ENCODE assay signal across 1 cellular context in the genomic region with DNA sequence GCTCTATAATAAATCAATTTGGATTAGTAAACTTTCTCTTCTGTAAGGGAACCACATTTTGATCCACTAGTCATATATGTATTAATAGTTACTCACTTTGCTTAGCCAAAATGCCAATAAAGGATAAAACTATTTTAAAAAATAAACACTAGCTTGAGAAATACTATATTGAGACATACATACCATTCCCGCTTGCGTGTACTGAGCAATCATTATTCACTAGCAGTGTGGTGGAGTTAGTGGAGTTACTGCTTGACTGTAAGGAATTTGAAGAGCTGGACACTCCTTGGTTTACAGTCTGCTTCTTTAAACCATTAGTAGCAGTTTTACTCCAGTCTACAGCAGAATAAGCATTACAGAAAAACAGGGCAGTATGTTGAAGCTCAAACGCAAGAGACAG.
TF ChIP-seq lines count a peak whose summit lies in the region.

No MANE protein-coding gene starts in this region.

TF ChIP-seq in SK-N-SH, 30 proteins besides CTCF, POLR2A, EP300 and RAD21:
- TF ChIP-seq JUND (IDR thresholded peaks at IDR 0.05): no peak
- TF ChIP-seq EZH2phosphoT487 (IDR thresholded peaks at IDR 0.05; ENCODE audit: borderline replicate concordance, low read depth): no peak
- TF ChIP-seq, protein P1, sequence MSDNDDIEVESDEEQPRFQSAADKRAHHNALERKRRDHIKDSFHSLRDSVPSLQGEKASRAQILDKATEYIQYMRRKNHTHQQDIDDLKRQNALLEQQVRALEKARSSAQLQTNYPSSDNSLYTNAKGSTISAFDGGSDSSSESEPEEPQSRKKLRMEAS (IDR thresholded peaks at IDR 0.05; ENCODE audit: low read depth): no peak
- no peak for TF ChIP-seq FOSL2 (IDR thresholded peaks at IDR 0.05; ENCODE audit: borderline replicate concordance, low read depth)
- no peak for TF ChIP-seq GATA2 (CRISPR knock-in tag; IDR thresholded peaks at IDR 0.05)
- TF ChIP-seq CHD2 (IDR thresholded peaks at IDR 0.05; ENCODE audit: low read length, partially characterized antibody): no peak
- no peak for TF ChIP-seq YY1 (IDR thresholded peaks at IDR 0.05; ENCODE audit: low read depth)
- no peak for TF ChIP-seq RXRA (IDR thresholded peaks at IDR 0.05; ENCODE audit: borderline replicate concordance, low read depth)
- TF ChIP-seq GABPA (IDR thresholded peaks at IDR 0.05; ENCODE audit: low read depth): no peak
- no peak for TF ChIP-seq MXI1 (IDR thresholded peaks at IDR 0.05; ENCODE audit: low read depth, low read length)
- TF ChIP-seq, protein P2, sequence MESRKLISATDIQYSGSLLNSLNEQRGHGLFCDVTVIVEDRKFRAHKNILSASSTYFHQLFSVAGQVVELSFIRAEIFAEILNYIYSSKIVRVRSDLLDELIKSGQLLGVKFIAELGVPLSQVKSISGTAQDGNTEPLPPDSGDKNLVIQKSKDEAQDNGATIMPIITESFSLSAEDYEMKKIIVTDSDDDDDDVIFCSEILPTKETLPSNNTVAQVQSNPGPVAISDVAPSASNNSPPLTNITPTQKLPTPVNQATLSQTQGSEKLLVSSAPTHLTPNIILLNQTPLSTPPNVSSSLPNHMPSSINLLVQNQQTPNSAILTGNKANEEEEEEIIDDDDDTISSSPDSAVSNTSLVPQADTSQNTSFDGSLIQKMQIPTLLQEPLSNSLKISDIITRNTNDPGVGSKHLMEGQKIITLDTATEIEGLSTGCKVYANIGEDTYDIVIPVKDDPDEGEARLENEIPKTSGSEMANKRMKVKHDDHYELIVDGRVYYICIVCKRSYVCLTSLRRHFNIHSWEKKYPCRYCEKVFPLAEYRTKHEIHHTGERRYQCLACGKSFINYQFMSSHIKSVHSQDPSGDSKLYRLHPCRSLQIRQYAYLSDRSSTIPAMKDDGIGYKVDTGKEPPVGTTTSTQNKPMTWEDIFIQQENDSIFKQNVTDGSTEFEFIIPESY (IDR thresholded peaks at IDR 0.05; ENCODE audit: borderline replicate concordance, low read depth): no peak
- no peak for TF ChIP-seq FOXM1 (IDR thresholded peaks at IDR 0.05; ENCODE audit: low read depth)
